In the genomic region with DNA sequence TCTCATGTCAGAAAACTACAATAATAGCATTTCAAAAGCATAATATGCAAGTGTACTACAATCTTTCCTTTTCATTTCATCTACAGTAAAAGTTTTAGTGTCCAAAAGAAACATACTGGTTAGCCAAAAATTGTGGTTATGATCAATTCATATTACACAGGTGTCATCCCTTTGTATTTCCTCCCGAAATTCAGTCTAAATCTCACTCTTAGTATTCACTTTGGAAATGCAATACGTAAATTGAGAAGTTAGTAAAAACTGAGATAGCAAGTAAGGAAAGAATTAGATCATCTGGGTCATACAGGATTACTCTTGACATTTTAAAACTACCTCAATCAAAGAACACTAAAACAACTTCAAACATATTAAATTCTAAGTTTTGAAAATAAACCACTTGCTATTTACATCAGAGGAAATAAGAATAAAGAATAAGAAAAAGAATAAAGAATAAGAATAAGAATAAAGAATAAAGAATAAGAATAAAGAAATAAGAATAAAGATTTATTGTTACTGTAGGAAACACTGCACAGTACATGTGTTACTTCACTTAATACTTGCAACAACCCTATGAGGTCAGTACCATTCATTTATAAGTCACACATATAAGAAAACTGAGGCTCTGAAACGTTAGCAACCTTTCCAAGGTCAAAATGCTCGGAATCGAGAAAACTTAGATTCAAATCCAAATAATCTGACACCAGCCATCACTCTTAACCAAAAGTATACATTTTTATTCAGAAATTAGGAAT, we compare ENCODE assay signal across 24 cellular contexts. TPM values are rescaled to one million over a fixed set of nuclear protein-coding genes. Genes with fewer than 3 reads are reported as not detected.
DNase-seq lines count a peak whose midpoint lies in the region; ATAC-seq, FAIRE-seq and TF ChIP-seq lines count a peak whose summit lies in the region.
"Had no signal": no experiment of that assay in that cellular context is flagged by ENCODE, and none has a peak within 500 bp of the region (broad histone marks: within the 10 kb centered on the region; RNA-seq: fewer than 3 reads in every experiment).

No MANE protein-coding gene starts in this region.

- DNase-seq in activated T-cell treated with anti-CD3 and anti-CD28 coated beads, Interleukin-2, amount 50 U/mL, for 72 hours = no peak
- DNase-seq in activated T-cell treated with anti-CD3 and anti-CD28 coated beads for 4 hours (no peak), RCC 7860 (ENCODE audit: low spot score) (no peak), small intestine (no peak), ascending aorta (ENCODE audit: low spot score in 2 of 2) (no peak)
- no peak for DNase-seq in CD8-positive, alpha-beta T cell
- DNase-seq: DND-41, MV-4-11, NCI-H1105 treated with DMSO at 0.1 percent for 48 hours, NCI-H2029 treated with DMSO at 0.1 percent for 48 hours, NCI-H226, NCI-H510A treated with DMSO at 0.1 percent for 48 hours, NCI-H748 treated with DMSO at 0.1 percent for 48 hours, SHP77 treated with DMSO at 0.1 percent for 48 hours had no signal

- no peak overlapping the region for H3K4me3 ChIP-seq in small intestine (ENCODE audit: low read depth in 1 of 2, low read length in 2 of 2)
- no peak overlapping the region for H3K4me3 ChIP-seq in CD8-positive, alpha-beta T cell (ENCODE audit: low read depth, low read length)
- H3K4me3 ChIP-seq in ascending aorta = no peak overlapping the region
- H3K4me3 ChIP-seq: GM23338, PC-9, SK-N-MC had no signal

- H3K9me3 Mint-ChIP-seq in activated T-cell treated with anti-CD3 and anti-CD28 coated beads, Interleukin-2, amount 50 U/mL, for 72 hours = no peaks in the 10 kb centered on the region
- H3K9me3 Mint-ChIP-seq in CD8-positive, alpha-beta T cell = no peaks in the 10 kb centered on the region
- H3K9me3 Mint-ChIP-seq: CD14-positive monocyte, GM23338, IgD-negative memory B cell had no signal

- CTCF ChIA-PET in CD8-positive, alpha-beta T cell (lab: Charles Lee) = interaction anchor here (0.6 kb wide), 1 partner anchor 34 kb away, joined by 3 read pairs; no protein-coding TSS in a partner anchor

- peak; percentile 57 to 59 for ATAC-seq in activated T-cell treated with anti-CD3 and anti-CD28 coated beads, Interleukin-2, amount 50 U/mL, for 72 hours (replicated peaks in 1 of 2)
- no peak for ATAC-seq in GM18907 (IDR thresholded peaks at IDR 0.05; ENCODE audit: unreplicated experiment)
- no peak for ATAC-seq in CD8-positive, alpha-beta T cell
- ATAC-seq: HCT116 had no signal

- POLR2A ChIA-PET in CD8-positive, alpha-beta T cell (lab: Charles Lee) = no interaction called here

- intact Hi-C loops in CD8-positive, alpha-beta T cell (cut with DNase I, micrococcal nuclease) = loop anchor here (10.0 kb wide), 2 partner anchors 55 to 1505 kb away; a partner anchor contains a TSS
- intact Hi-C loops in ascending aorta (cut with DNase I) = no loop called here

- H3K9me3 ChIP-seq in small intestine (ENCODE audit: control insufficient read depth, low read depth) (no peaks in the 10 kb centered on the region), ascending aorta (no peaks in the 10 kb centered on the region)
- H3K9me3 ChIP-seq in CD8-positive, alpha-beta T cell (ENCODE audit: low read length) = no peaks in the 10 kb centered on the region

- H3K4me3 Mint-ChIP-seq in activated T-cell treated with anti-CD3 and anti-CD28 coated beads, Interleukin-2, amount 50 U/mL, for 72 hours = peak overlapping the region in 1 of 2 donors; percentile 64
- no peak overlapping the region for H3K4me3 Mint-ChIP-seq in CD8-positive, alpha-beta T cell
- H3K4me3 Mint-ChIP-seq: B cell, CD14-positive monocyte, GM23338 had no signal

- 81 to 88% (median 81%) methylated on average over 5 of the region's 5 CpGs for WGBS in small intestine, 3 donors

- TF ChIP-seq CTCF in CD8-positive, alpha-beta T cell (IDR thresholded peaks at IDR 0.05) = no peak
- TF ChIP-seq CTCF in ascending aorta (IDR thresholded peaks at IDR 0.05) = no peak

- peaks cover 73% of the 10 kb centered on the region for H3K4me1 Mint-ChIP-seq in activated T-cell treated with anti-CD3 and anti-CD28 coated beads, Interleukin-2, amount 50 U/mL, for 72 hours (ENCODE audit: low read depth)
- peaks cover 80% of the 10 kb centered on the region for H3K4me1 Mint-ChIP-seq in CD8-positive, alpha-beta T cell (ENCODE audit: low read depth)

- H3K36me3 Mint-ChIP-seq in activated T-cell treated with anti-CD3 and anti-CD28 coated beads, Interleukin-2, amount 50 U/mL, for 72 hours (ENCODE audit: insufficient read depth in 2 of 2) = no peaks in the 10 kb centered on the region
- peaks cover 4% of the 10 kb centered on the region for H3K36me3 Mint-ChIP-seq in CD8-positive, alpha-beta T cell

- peaks cover 0 to 2% of the 10 kb centered on the region in 2 donors for H3K4me1 ChIP-seq in small intestine (ENCODE audit: control insufficient read depth in 2 of 2, insufficient read depth in 1 of 2, low read depth in 1 of 2, low read length in 1 of 2)
- peaks cover 25% of the 10 kb centered on the region for H3K4me1 ChIP-seq in CD8-positive, alpha-beta T cell (ENCODE audit: insufficient read depth, low read length)
- peaks cover 0 to 3% of the 10 kb centered on the region in 2 donors for H3K4me1 ChIP-seq in ascending aorta

- H3K27ac ChIP-seq in small intestine (ENCODE audit: low read depth in 1 of 2, low read length in 1 of 2) = no peak overlapping the region
- no peak overlapping the region for H3K27ac ChIP-seq in CD8-positive, alpha-beta T cell (ENCODE audit: low read depth, low read length)
- H3K27ac ChIP-seq in ascending aorta = no peak overlapping the region
- H3K27ac ChIP-seq: PC-9, RWPE1, SK-N-MC had no signal

- no peaks in the 10 kb centered on the region for H3K36me3 ChIP-seq in small intestine (ENCODE audit: control insufficient read depth in 2 of 2, insufficient read depth in 2 of 2, low read length in 2 of 2)
- no peaks in the 10 kb centered on the region for H3K36me3 ChIP-seq in CD8-positive, alpha-beta T cell (ENCODE audit: insufficient read depth, low read length)
- no peaks in the 10 kb centered on the region for H3K36me3 ChIP-seq in ascending aorta

- H3K27me3 ChIP-seq in small intestine (ENCODE audit: control insufficient read depth in 2 of 2, insufficient read depth in 2 of 2, low read length in 2 of 2) (no peaks in the 10 kb centered on the region), ascending aorta (no peaks in the 10 kb centered on the region)
- H3K27me3 ChIP-seq in CD8-positive, alpha-beta T cell (ENCODE audit: insufficient read depth, low read length) = no peaks in the 10 kb centered on the region

- no peak overlapping the region for H3K27ac Mint-ChIP-seq in activated T-cell treated with anti-CD3 and anti-CD28 coated beads, Interleukin-2, amount 50 U/mL, for 72 hours
- H3K27ac Mint-ChIP-seq in CD8-positive, alpha-beta T cell = no peak overlapping the region
- H3K27ac Mint-ChIP-seq: B cell, GM23338, IgD-negative memory B cell had no signal

- peak; percentile 42 for FAIRE-seq in RCC 7860 (lab: Jason Lieb, UNC)
- FAIRE-seq in small intestine (lab: Jason Lieb, UNC) = peak; percentile 19
- FAIRE-seq: GM12891 had no signal

- H3K27me3 Mint-ChIP-seq in activated T-cell treated with anti-CD3 and anti-CD28 coated beads, Interleukin-2, amount 50 U/mL, for 72 hours (ENCODE audit: low read depth) = no peaks in the 10 kb centered on the region
- H3K27me3 Mint-ChIP-seq in CD8-positive, alpha-beta T cell (ENCODE audit: low read depth) = no peaks in the 10 kb centered on the region
- H3K27me3 Mint-ChIP-seq: B cell, IgD-negative memory B cell had no signal

RNA-seq across cellular contexts. Expression of a gene that starts 10.5 kb away (rescaled TPM):
- 10 to 100 TPM; 19.5 to 19.8 TPM for total RNA-seq in activated T-cell treated with anti-CD3 and anti-CD28 coated beads, Interleukin-2, amount 50 U/mL, for 72 hours
- 1 to 10 TPM; 5.7 to 9.4 (median 5.8) TPM for polyA plus RNA-seq in small intestine
- 10 to 100 TPM; 22.0 to 23.9 TPM for total RNA-seq in CD8-positive, alpha-beta T cell
- total RNA-seq in ascending aorta = 26.2 TPM

Comparison
In these comparisons a context has a peak if more than half of its experiments do, and no peak if none do; other contexts are left out.
1. ATAC-seq: peak in activated T-cell treated with anti-CD3 and anti-CD28 coated beads, Interleukin-2, amount 50 U/mL, for 72 hours (2 of 2); none in GM18907 (single experiment) and CD8-positive, alpha-beta T cell (single experiment).